ENCODE assay signal across 13 cellular contexts in genomic region chr15:60363024-60363674, GRCh38. TPM values are rescaled to one million over a fixed set of nuclear protein-coding genes. Genes with fewer than 3 reads are reported as not detected.
DNase-seq lines count a peak whose midpoint lies in the region; ATAC-seq, FAIRE-seq and TF ChIP-seq lines count a peak whose summit lies in the region.
"Had no signal": no experiment of that assay in that cellular context is flagged by ENCODE, and none has a peak within 500 bp of the region (broad histone marks: within the 10 kb centered on the region; RNA-seq: fewer than 3 reads in every experiment).

No MANE protein-coding gene starts in this region.

- intact Hi-C loops in cardiac septum (cut with DNase I): loop anchor here (2.0 kb wide), 1 partner anchor 34 kb away; the partner anchor contains the start of gene ANXA2
- intact Hi-C loops in activated T-helper 2 cell treated with anti-CD3 and anti-CD28 coated beads, Interferon-gamma antibody, Interleukin-2, Interleukin-4, amounts not matched to agents 10 μg/mL and 5 μg/mL and 100 μg/mL, durations not matched to agents 14 hours and 24 hours and 36 hours (cut with micrococcal nuclease): loop anchor here (2.0 kb wide), 3 partner anchors 26 to 220 kb away; partner anchors contain the start of gene ICE2
- intact Hi-C loops in lower lobe of right lung (cut with DNase I): no loop called here

- DNase-seq in cardiac muscle cell (ENCODE audit: low read depth in 1 of 2, low spot score in 1 of 2) (peak in 1 of 2 donors; percentile 64), cardiac septum (ENCODE audit: low spot score) (no peak), lower lobe of right lung (no peak), type B pancreatic cell (ENCODE audit: extremely low spot score, unreplicated experiment) (no peak), NOMO-1 (lab: John Stamatoyannopoulos, UW; ENCODE audit: unreplicated experiment in 2 of 2) (no peak), D721Med (ENCODE audit: insufficient read length, low spot score) (no peak), KG1 (lab: John Stamatoyannopoulos, UW) (no peak)
- no peak for DNase-seq in activated T-helper 2 cell treated with anti-CD3 and anti-CD28 coated beads, Interferon-gamma antibody, Interleukin-2, Interleukin-4, amounts not matched to agents 10 μg/mL and 5 μg/mL and 100 μg/mL, durations not matched to agents 14 hours and 24 hours and 36 hours (ENCODE audit: low spot score)
- DNase-seq: effector memory CD4-positive, alpha-beta T cell; NCI-H187 treated with DMSO at 0.1 percent for 48 hours had no signal

- ATAC-seq in lower lobe of right lung: peak; percentile 7 to 17

- H3K27ac Mint-ChIP-seq in activated T-helper 2 cell treated with anti-CD3 and anti-CD28 coated beads, Interferon-gamma antibody, Interleukin-2, Interleukin-4, amounts not matched to agents 10 μg/mL and 5 μg/mL and 100 μg/mL, durations not matched to agents 14 hours and 24 hours and 36 hours: peak overlapping the region; percentile 75
- peak overlapping the region; percentile 32 for H3K27ac Mint-ChIP-seq in type B pancreatic cell

- peaks cover 28% of the 10 kb centered on the region for H3K4me1 Mint-ChIP-seq in activated T-helper 2 cell treated with anti-CD3 and anti-CD28 coated beads, Interferon-gamma antibody, Interleukin-2, Interleukin-4, amounts not matched to agents 10 μg/mL and 5 μg/mL and 100 μg/mL, durations not matched to agents 14 hours and 24 hours and 36 hours (ENCODE audit: low read depth)
- H3K4me1 Mint-ChIP-seq in type B pancreatic cell (ENCODE audit: unreplicated experiment): peaks cover 25% of the 10 kb centered on the region

- TF ChIP-seq CTCF in cardiac muscle cell (IDR thresholded peaks at IDR 0.05; ENCODE audit: low read depth, low read length) (no peak), lower lobe of right lung (IDR thresholded peaks at IDR 0.05) (no peak), type B pancreatic cell (conservative IDR thresholded peaks at IDR 0.05) (no peak), D721Med (IDR thresholded peaks at IDR 0.05; ENCODE audit: insufficient read depth, missing control alignments) (no peak)

- no peaks in the 10 kb centered on the region for H3K9me3 ChIP-seq in cardiac muscle cell (ENCODE audit: low read depth)
- H3K9me3 ChIP-seq in lower lobe of right lung: no peaks in the 10 kb centered on the region

- H3K27ac ChIP-seq in cardiac muscle cell (peak overlapping the region; percentile 61), lower lobe of right lung (peak overlapping the region; percentile 37)
- H3K27ac ChIP-seq: HL-60 had no signal

- no peaks in the 10 kb centered on the region for H3K27me3 Mint-ChIP-seq in activated T-helper 2 cell treated with anti-CD3 and anti-CD28 coated beads, Interferon-gamma antibody, Interleukin-2, Interleukin-4, amounts not matched to agents 10 μg/mL and 5 μg/mL and 100 μg/mL, durations not matched to agents 14 hours and 24 hours and 36 hours (ENCODE audit: low read depth)
- no peaks in the 10 kb centered on the region for H3K27me3 Mint-ChIP-seq in type B pancreatic cell

- no peaks in the 10 kb centered on the region for H3K36me3 ChIP-seq in cardiac muscle cell
- peaks cover 70% of the 10 kb centered on the region for H3K36me3 ChIP-seq in lower lobe of right lung

- H3K4me3 ChIP-seq in cardiac muscle cell (no peak overlapping the region), lower lobe of right lung (no peak overlapping the region)

- H3K36me3 Mint-ChIP-seq in activated T-helper 2 cell treated with anti-CD3 and anti-CD28 coated beads, Interferon-gamma antibody, Interleukin-2, Interleukin-4, amounts not matched to agents 10 μg/mL and 5 μg/mL and 100 μg/mL, durations not matched to agents 14 hours and 24 hours and 36 hours (ENCODE audit: low read depth): peaks cover 70% of the 10 kb centered on the region
- H3K36me3 Mint-ChIP-seq in type B pancreatic cell: peaks cover 28% of the 10 kb centered on the region

- H3K27me3 ChIP-seq in cardiac muscle cell (no peaks in the 10 kb centered on the region), lower lobe of right lung (ENCODE audit: low read depth) (no peaks in the 10 kb centered on the region)

- H3K4me1 ChIP-seq in cardiac muscle cell (ENCODE audit: low read depth) (peaks cover 19% of the 10 kb centered on the region), lower lobe of right lung (peaks cover 30% of the 10 kb centered on the region)

- no peak overlapping the region for H3K4me3 Mint-ChIP-seq in activated T-helper 2 cell treated with anti-CD3 and anti-CD28 coated beads, Interferon-gamma antibody, Interleukin-2, Interleukin-4, amounts not matched to agents 10 μg/mL and 5 μg/mL and 100 μg/mL, durations not matched to agents 14 hours and 24 hours and 36 hours (ENCODE audit: low read depth)
- peak overlapping the region; percentile 6 for H3K4me3 Mint-ChIP-seq in type B pancreatic cell

- H3K9me3 Mint-ChIP-seq in activated T-helper 2 cell treated with anti-CD3 and anti-CD28 coated beads, Interferon-gamma antibody, Interleukin-2, Interleukin-4, amounts not matched to agents 10 μg/mL and 5 μg/mL and 100 μg/mL, durations not matched to agents 14 hours and 24 hours and 36 hours: no peaks in the 10 kb centered on the region
- no peaks in the 10 kb centered on the region for H3K9me3 Mint-ChIP-seq in type B pancreatic cell

- FAIRE-seq in D721Med (lab: Jason Lieb, UNC): no peak
- FAIRE-seq: H54, islet of Langerhans had no signal

RNA-seq across cellular contexts. Expression of gene ANXA2, which starts 34.6 kb away (rescaled TPM):
- total RNA-seq in cardiac muscle cell (90.2 and 217 TPM in 2 replicates), cardiac septum (177 TPM), lower lobe of right lung (834 TPM), type B pancreatic cell (ENCODE audit: low replicate concordance) (493 and 1,531 TPM in 2 replicates)
- polyA plus RNA-seq in cardiac muscle cell: 141 and 284 TPM in 2 replicates
- 262 and 267 TPM in 2 replicates for total RNA-seq in activated T-helper 2 cell treated with anti-CD3 and anti-CD28 coated beads, Interferon-gamma antibody, Interleukin-2, Interleukin-4, amounts not matched to agents 10 μg/mL and 5 μg/mL and 100 μg/mL, durations not matched to agents 14 hours and 24 hours and 36 hours
